In the genomic region with DNA sequence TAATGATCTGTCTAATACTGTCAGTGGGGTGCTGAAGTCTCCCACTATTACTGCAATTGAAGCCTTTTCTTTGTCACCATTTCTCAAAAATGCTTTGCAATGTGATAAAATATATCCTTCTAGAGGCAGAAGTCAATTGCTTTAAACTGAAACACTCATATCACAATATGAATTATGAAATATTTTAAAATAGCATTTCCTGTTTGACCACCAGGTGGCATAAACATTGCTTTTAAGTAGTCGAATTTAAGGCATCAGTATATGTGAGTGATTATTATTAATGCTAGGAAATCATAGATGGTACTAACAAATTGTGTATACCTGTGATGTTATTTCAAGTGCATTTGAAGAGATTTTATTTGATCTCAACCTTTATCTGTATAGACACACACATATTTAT, we compare ENCODE assay signal across 10 cellular contexts.
DNase-seq lines count a peak whose midpoint lies in the region; ATAC-seq and TF ChIP-seq lines count a peak whose summit lies in the region.
"Had no signal": no experiment of that assay in that cellular context is flagged by ENCODE, and none has a peak within 500 bp of the region (broad histone marks: within the 10 kb centered on the region; RNA-seq: fewer than 3 reads in every experiment).

No MANE protein-coding gene starts in this region.

- H3K4me1 ChIP-seq in Loucy (ENCODE audit: insufficient read depth, low read length, poor library complexity, severe bottlenecking): no peaks in the 10 kb centered on the region
- H3K4me1 ChIP-seq in osteoblast (ENCODE audit: insufficient read depth, low read length): no peaks in the 10 kb centered on the region
- H3K4me1 ChIP-seq in aorta (ENCODE audit: control insufficient read depth in 1 of 2, insufficient read depth in 2 of 2, low read length in 2 of 2): no peaks in the 10 kb centered on the region

- no peak overlapping the region for H3K27ac ChIP-seq in osteoblast (ENCODE audit: low read depth, low read length)
- no peak overlapping the region for H3K27ac ChIP-seq in aorta (ENCODE audit: low read depth in 1 of 2, low read length in 2 of 2)

- H3K27me3 ChIP-seq in Loucy (ENCODE audit: insufficient read depth, low read length, poor library complexity, severe bottlenecking) (no peaks in the 10 kb centered on the region), osteoblast (ENCODE audit: insufficient read depth, low read length) (no peaks in the 10 kb centered on the region), aorta (ENCODE audit: control insufficient read depth in 1 of 2, insufficient read depth in 2 of 2, low read length in 1 of 2) (no peaks in the 10 kb centered on the region)

- H4K20me1 ChIP-seq in Loucy (ENCODE audit: insufficient read depth, low read length, poor library complexity, severe bottlenecking) (no peaks in the 10 kb centered on the region), osteoblast (ENCODE audit: insufficient read depth, low read length) (no peaks in the 10 kb centered on the region)

- intact Hi-C loops in aorta (cut with DNase I): no loop called here

- no peaks in the 10 kb centered on the region for H3K36me3 Mint-ChIP-seq in stimulated activated memory B cell treated with anti-CD40 and anti-IgM and Interleukin-4, amounts not matched to agents 10 μg/mL and 1 μg/mL and 100 μg/mL, for 72 hours

- H3K9me3 ChIP-seq in Loucy (ENCODE audit: insufficient read depth, low read depth, low read length): no peaks in the 10 kb centered on the region
- no peaks in the 10 kb centered on the region for H3K9me3 ChIP-seq in osteoblast (ENCODE audit: low read depth, low read length)
- H3K9me3 ChIP-seq in aorta (ENCODE audit: control insufficient read depth, low read length): no peaks in the 10 kb centered on the region

- TF ChIP-seq CTCF in GM10266 (IDR thresholded peaks at IDR 0.05; ENCODE audit: control insufficient read depth, insufficient read depth, low read depth, missing control alignments): peak; percentile 27
- peak; percentile 58 for TF ChIP-seq CTCF in Loucy (conservative IDR thresholded peaks at IDR 0.05; ENCODE audit: low read length)
- TF ChIP-seq CTCF in cardiac fibroblast (IDR thresholded peaks at IDR 0.05; ENCODE audit: low read depth, low read length): peak; percentile 32
- peak; percentile 50 for TF ChIP-seq CTCF in osteoblast (IDR thresholded peaks at IDR 0.05; ENCODE audit: extremely low read depth, low read depth, low read length)

- H3K27ac Mint-ChIP-seq in stimulated activated memory B cell treated with anti-CD40 and anti-IgM and Interleukin-4, amounts not matched to agents 10 μg/mL and 1 μg/mL and 100 μg/mL, for 72 hours: no peak overlapping the region
- H3K27ac Mint-ChIP-seq: activated B cell treated with CpG ODN at 0.5 μM for 24 hours; stimulated activated naive CD8-positive, alpha-beta T cell treated with anti-CD3 and anti-CD28 coated beads, Interleukin-15, amount 100 ng/mL, for 72 hours had no signal

- H3K4me1 Mint-ChIP-seq in stimulated activated memory B cell treated with anti-CD40 and anti-IgM and Interleukin-4, amounts not matched to agents 10 μg/mL and 1 μg/mL and 100 μg/mL, for 72 hours: no peaks in the 10 kb centered on the region
- H3K4me1 Mint-ChIP-seq: activated B cell treated with CpG ODN at 0.5 μM for 24 hours; stimulated activated naive CD8-positive, alpha-beta T cell treated with anti-CD3 and anti-CD28 coated beads, Interleukin-15, amount 100 ng/mL, for 72 hours had no signal

- no peaks in the 10 kb centered on the region for H3K79me2 ChIP-seq in Loucy (ENCODE audit: insufficient read depth, low read length)
- H3K79me2 ChIP-seq in osteoblast (ENCODE audit: insufficient read depth, low read length): no peaks in the 10 kb centered on the region

- no peaks in the 10 kb centered on the region for H3K27me3 Mint-ChIP-seq in stimulated activated memory B cell treated with anti-CD40 and anti-IgM and Interleukin-4, amounts not matched to agents 10 μg/mL and 1 μg/mL and 100 μg/mL, for 72 hours
- H3K27me3 Mint-ChIP-seq: activated B cell treated with CpG ODN at 0.5 μM for 24 hours; stimulated activated naive CD8-positive, alpha-beta T cell treated with anti-CD3 and anti-CD28 coated beads, Interleukin-15, amount 100 ng/mL, for 72 hours had no signal

- no peak overlapping the region for H3K9ac ChIP-seq in Loucy (ENCODE audit: low read depth, low read length, poor library complexity, severe bottlenecking)

- H2AFZ ChIP-seq in Loucy (ENCODE audit: low read length): no peak overlapping the region
- H2AFZ ChIP-seq in osteoblast (ENCODE audit: low read length): no peak overlapping the region

- ATAC-seq in aorta (ENCODE audit: low FRiP score): no peak
- ATAC-seq in GM21526 (IDR thresholded peaks at IDR 0.05; ENCODE audit: low FRiP score, unreplicated experiment): no peak
- no peak for ATAC-seq in GM21381 (IDR thresholded peaks at IDR 0.05; ENCODE audit: unreplicated experiment)
- no peak for ATAC-seq in stimulated activated memory B cell treated with anti-CD40 and anti-IgM and Interleukin-4, amounts not matched to agents 10 μg/mL and 1 μg/mL and 100 μg/mL, for 72 hours
- ATAC-seq: stimulated activated naive CD8-positive, alpha-beta T cell treated with anti-CD3 and anti-CD28 coated beads, Interleukin-15, amount 100 ng/mL, for 72 hours had no signal

- H3F3A ChIP-seq in Loucy (ENCODE audit: low read depth): no peaks in the 10 kb centered on the region

- no peaks in the 10 kb centered on the region for H3K9me2 ChIP-seq in Loucy (replicated peaks; ENCODE audit: low read depth, low read length)

- WGBS in aorta, 2 donors: 4% methylated on average over 1 of the region's 1 CpG

- DNase-seq in GM10266 (ENCODE audit: extremely low spot score) (no peak), cardiac fibroblast (ENCODE audit: low read depth in 2 of 2) (peak; percentile 23 to 57), osteoblast (ENCODE audit: insufficient read length, low spot score, missing footprints) (peak; percentile 62), aorta (no peak)
- DNase-seq: activated B cell treated with CpG ODN at 0.5 μM for 24 hours; stimulated activated naive CD8-positive, alpha-beta T cell treated with anti-CD3 and anti-CD28 coated beads, Interleukin-15, amount 100 ng/mL, for 72 hours had no signal

- no peaks in the 10 kb centered on the region for H3K36me3 ChIP-seq in Loucy (ENCODE audit: insufficient read depth, low read length)
- H3K36me3 ChIP-seq in osteoblast (ENCODE audit: insufficient read depth, low read length): no peaks in the 10 kb centered on the region
- no peaks in the 10 kb centered on the region for H3K36me3 ChIP-seq in aorta (ENCODE audit: control insufficient read depth in 1 of 2, insufficient read depth in 2 of 2, low read length in 1 of 2)

- no peak overlapping the region for H3K4me3 Mint-ChIP-seq in stimulated activated memory B cell treated with anti-CD40 and anti-IgM and Interleukin-4, amounts not matched to agents 10 μg/mL and 1 μg/mL and 100 μg/mL, for 72 hours
- H3K4me3 Mint-ChIP-seq: activated B cell treated with CpG ODN at 0.5 μM for 24 hours; stimulated activated naive CD8-positive, alpha-beta T cell treated with anti-CD3 and anti-CD28 coated beads, Interleukin-15, amount 100 ng/mL, for 72 hours had no signal

- no peaks in the 10 kb centered on the region for H3K9me3 Mint-ChIP-seq in stimulated activated memory B cell treated with anti-CD40 and anti-IgM and Interleukin-4, amounts not matched to agents 10 μg/mL and 1 μg/mL and 100 μg/mL, for 72 hours

- H3K4me2 ChIP-seq in Loucy (ENCODE audit: low read depth, low read length, poor library complexity, severe bottlenecking) (no peak overlapping the region), osteoblast (ENCODE audit: insufficient read depth, low read length) (no peak overlapping the region)

- H3K4me3 ChIP-seq in Loucy (ENCODE audit: low read length, poor library complexity, severe bottlenecking) (no peak overlapping the region), cardiac fibroblast (replicated peaks in 1 of 2; ENCODE audit: low read depth in 2 of 2, low read length in 2 of 2) (no peak overlapping the region), osteoblast (ENCODE audit: insufficient read depth, low read length) (no peak overlapping the region), aorta (ENCODE audit: low read length in 2 of 2) (no peak overlapping the region)

Comparison
In these comparisons a context has a peak if more than half of its experiments do, and no peak if none do; other contexts are left out.
1. DNase-seq: peak in cardiac fibroblast (2 of 2) and osteoblast (single experiment); none in GM10266 (single experiment) and aorta (0 of 2).
2. Peak in every context shown above with its lines, with median percentiles within 50 percentile points of each other: CTCF ChIP-seq.